8 cellular contexts compared by ENCODE assay signal in the genomic region with DNA sequence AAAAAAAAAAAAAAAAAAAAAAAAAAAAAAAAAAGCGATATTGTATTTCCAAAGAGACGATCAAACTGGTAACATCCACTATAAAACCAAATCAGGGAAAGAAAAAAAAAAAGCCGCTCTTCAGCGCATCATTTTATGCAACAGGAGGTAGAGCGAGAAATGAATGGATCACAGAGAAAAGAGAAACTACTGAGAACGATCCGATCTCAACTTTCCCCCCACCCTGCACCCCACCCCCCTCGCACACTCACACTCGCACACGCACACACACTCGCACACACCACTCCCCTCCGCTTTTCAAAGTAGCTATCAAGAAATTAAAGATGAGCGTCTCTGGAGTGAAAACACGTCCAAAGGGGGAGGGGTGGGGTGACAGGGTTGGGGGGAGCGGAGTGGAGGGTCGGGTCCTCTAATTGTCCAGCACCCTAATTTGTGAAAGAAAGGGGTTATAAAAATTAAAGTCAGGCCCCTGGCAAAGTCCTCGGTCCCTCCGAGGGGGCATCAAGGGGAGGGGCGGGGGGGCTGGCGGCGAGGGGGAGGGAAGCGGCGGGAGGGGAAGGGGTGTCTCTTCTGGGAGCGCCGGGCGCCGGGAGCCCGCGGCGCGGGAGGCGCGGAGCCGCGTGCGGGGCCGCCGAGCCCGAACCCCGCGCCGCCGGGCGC. TPM values are rescaled to one million over a fixed set of nuclear protein-coding genes. Genes with fewer than 3 reads are reported as not detected.
DNase-seq lines count a peak whose midpoint lies in the region; ATAC-seq and TF ChIP-seq lines count a peak whose summit lies in the region.

No MANE protein-coding gene starts in this region.

- H3K18ac ChIP-seq in mesenchymal stem cell (ENCODE audit: low read depth in 1 of 2, low read length in 2 of 2) = peak overlapping the region; percentile 85 to 97

- intact Hi-C loops in transverse colon (cut with DNase I; ENCODE audit: low total_unique reads) = loop anchor here (5.0 to 10.0 kb wide), 3 partner anchors 113 to 363 kb away; no protein-coding TSS in a partner anchor

- peak overlapping the region; percentile 97 for H2BK120ac ChIP-seq in mesenchymal stem cell (ENCODE audit: low read depth, low read length)

- H3K27me3 ChIP-seq in mesenchymal stem cell (ENCODE audit: control insufficient read depth in 1 of 2, insufficient read depth in 1 of 2, low read length in 2 of 2) (no peaks in the 10 kb centered on the region), transverse colon (peaks cover 31% of the 10 kb centered on the region)

- no peak for ATAC-seq in GM18909 (IDR thresholded peaks at IDR 0.05; ENCODE audit: poor library complexity, unreplicated experiment)

- H2BK12ac ChIP-seq in mesenchymal stem cell (ENCODE audit: low read length in 2 of 2) = no peak overlapping the region

- no peak overlapping the region for H3K23ac ChIP-seq in mesenchymal stem cell (ENCODE audit: low read length in 2 of 2)

- H3K4me1 ChIP-seq in mesenchymal stem cell (ENCODE audit: control insufficient read depth, insufficient read depth, low read depth, low read length) (peaks cover 4% of the 10 kb centered on the region), transverse colon (peaks cover 0 to 34% (median 5%) of the 10 kb centered on the region in 4 donors)

- peak overlapping the region; percentile 23 for H2BK15ac ChIP-seq in mesenchymal stem cell (ENCODE audit: low read depth, poor library complexity, severe bottlenecking)

- in situ Hi-C loops in transverse colon (cut with MboI; ENCODE audit: low pct_ligation_motif_present in 1 of 4, low pct_unique_long_range_greater_than_20kb in 1 of 4, low sequenced_read_pairs in 3 of 4) = loop anchor here in 3 of 4 donors (10.0 to 25.0 kb wide), 5 partner anchors 173 to 350 kb away; no protein-coding TSS in a partner anchor

- H3K79me1 ChIP-seq in mesenchymal stem cell (replicated peaks; ENCODE audit: low read length, poor library complexity, severe bottlenecking) = peaks cover 4% of the 10 kb centered on the region

- H3K4me3 ChIP-seq in mesenchymal stem cell (ENCODE audit: insufficient read depth in 1 of 2, low read depth in 1 of 2, low read length in 2 of 2) (peak overlapping the region; percentile 75 to 84), transverse colon (peak overlapping the region; percentile 32 to 69 (median 58))

- peak overlapping the region; percentile 60 for H4K8ac ChIP-seq in mesenchymal stem cell (ENCODE audit: low read length)

- no peak overlapping the region for H2AFZ ChIP-seq in mesenchymal stem cell (ENCODE audit: low read depth, low read length)

- WGBS in mesenchymal stem cell = 0% methylated on average over 8 of the region's 44 CpGs
- WGBS in transverse colon (ENCODE audit: low coverage in 1 of 2), 2 donors = 0 to 3% methylated on average over 5 to 23 of the region's 44 CpGs

- H2BK5ac ChIP-seq in mesenchymal stem cell (ENCODE audit: low read depth, low read length, poor library complexity, severe bottlenecking) = peak overlapping the region; percentile 66

- TF ChIP-seq POLR2A in transverse colon (IDR thresholded peaks at IDR 0.05) = no peak

- peaks cover 0 to 23% of the 10 kb centered on the region in 2 experiments for H3K36me3 ChIP-seq in mesenchymal stem cell (ENCODE audit: control insufficient read depth in 1 of 2, insufficient read depth in 2 of 2, low read depth in 1 of 2, low read length in 2 of 2)
- no peaks in the 10 kb centered on the region for H3K36me3 ChIP-seq in transverse colon

- H2AK5ac ChIP-seq in mesenchymal stem cell (ENCODE audit: low read length, severe bottlenecking) = no peak overlapping the region

- H3K4me2 ChIP-seq in mesenchymal stem cell (ENCODE audit: low read length, poor library complexity, severe bottlenecking) = peak overlapping the region; percentile 58

- no peaks in the 10 kb centered on the region for H3K9me3 ChIP-seq in mesenchymal stem cell (ENCODE audit: control insufficient read depth, low read length)
- no peaks in the 10 kb centered on the region for H3K9me3 ChIP-seq in transverse colon

- H3K14ac ChIP-seq in mesenchymal stem cell (ENCODE audit: low read length in 2 of 2) = no peak overlapping the region

- H3K27ac ChIP-seq in RWPE1 = peak overlapping the region; percentile 91
- H3K27ac ChIP-seq in mesenchymal stem cell (ENCODE audit: low read length, poor library complexity, severe bottlenecking) = no peak overlapping the region
- peak overlapping the region; percentile 83 to 92 (median 88) for H3K27ac ChIP-seq in transverse colon

- H3K4ac ChIP-seq in mesenchymal stem cell (ENCODE audit: low read depth in 1 of 2, low read length in 2 of 2) = peak overlapping the region in 1 of 2 experiments; percentile 69

- TF ChIP-seq CTCF in RWPE1 (conservative IDR thresholded peaks at IDR 0.05; ENCODE audit: low read depth) (no peak), transverse colon (IDR thresholded peaks at IDR 0.05) (no peak)

- POLR2A ChIA-PET in RWPE1 (lab: Yijun Ruan, JAX; ENCODE audit: low non-redundant PET) = no interaction called here

- H3K9ac ChIP-seq in mesenchymal stem cell (ENCODE audit: low read length) = peak overlapping the region; percentile 93

- TF ChIP-seq EP300 in transverse colon (IDR thresholded peaks at IDR 0.05; ENCODE audit: low read depth) = no peak

- peak; percentile 50 for DNase-seq in Ammon's horn (ENCODE audit: low spot score)
- peak; percentile 4 for DNase-seq in HK-2 (ENCODE audit: unreplicated experiment)
- DNase-seq in RWPE1 (ENCODE audit: low spot score) = no peak
- peak; percentile 54 for DNase-seq in ecto neural progenitor cell (ENCODE audit: low spot score)
- DNase-seq in mesenchymal stem cell = peak; percentile 56
- DNase-seq in transverse colon = no peak
- DNase-seq in NOMO-1 (lab: John Stamatoyannopoulos, UW; ENCODE audit: unreplicated experiment in 2 of 2) = no peak

- no peak overlapping the region for H4K91ac ChIP-seq in mesenchymal stem cell (ENCODE audit: low read length)

- CTCF ChIA-PET in RWPE1 (lab: Yijun Ruan, JAX) = interaction anchor here (0.5 kb wide), 1 partner anchor 989 kb away, joined by 4 read pairs; no protein-coding TSS in a partner anchor

RNA-seq across cellular contexts. Expression of gene TCF4, which starts 0.5 kb away (rescaled TPM):
- 56.7 TPM for polyA plus RNA-seq in mesenchymal stem cell (2013, experiment 1 of 2)
- polyA plus RNA-seq in mesenchymal stem cell (2013, experiment 2 of 2) = 54.6 TPM
- 10 to 100 TPM; 30.3 to 51.1 (median 40.1) TPM for total RNA-seq in transverse colon

Comparison
In these comparisons a context has a peak if more than half of its experiments do, and no peak if none do; other contexts are left out.
1. DNase-seq: peak in Ammon's horn (single experiment), HK-2 (single experiment), ecto neural progenitor cell (single experiment) and mesenchymal stem cell (single experiment); none in RWPE1 (single experiment), transverse colon (single experiment) and NOMO-1 (0 of 2).